16 cellular contexts compared by ENCODE assay signal in genomic region chr17:78705071-78705470, GRCh38.
DNase-seq lines count a peak whose midpoint lies in the region; ATAC-seq and TF ChIP-seq lines count a peak whose summit lies in the region.
"Had no signal": no experiment of that assay in that cellular context is flagged by ENCODE, and none has a peak within 500 bp of the region (broad histone marks: within the 10 kb centered on the region; RNA-seq: fewer than 3 reads in every experiment).

No MANE protein-coding gene starts in this region.

- H3K36me3 ChIP-seq in SK-N-SH (replicated peaks in 1 of 2; ENCODE audit: control insufficient read depth in 1 of 2, insufficient read depth in 2 of 2, low read length in 1 of 2) (peaks cover 14 to 34% of the 10 kb centered on the region in 2 experiments), heart left ventricle (peaks cover 0 to 89% (median 66%) of the 10 kb centered on the region in 9 donors), smooth muscle cell (ENCODE audit: low read depth) (peaks cover 6% of the 10 kb centered on the region)
- H3K36me3 ChIP-seq: HAP-1 had no signal

- H3K9me3 ChIP-seq in SK-N-SH (no peaks in the 10 kb centered on the region), heart left ventricle (no peaks in the 10 kb centered on the region), smooth muscle cell (replicated peaks; ENCODE audit: low read depth) (no peaks in the 10 kb centered on the region)
- H3K9me3 ChIP-seq: HAP-1, upper lobe of right lung had no signal

- H3K27ac Mint-ChIP-seq in activated T-cell treated with anti-CD3 and anti-CD28 coated beads, Interleukin-2, amount 50 U/mL, for 72 hours, result peak overlapping the region; percentile 69
- H3K27ac Mint-ChIP-seq: T-helper 1 cell treated with Interleukin-12 subunit alpha and Interleukin-12 subunit beta and Interleukin-4 antibody, amounts not matched to agents 30 μg/mL and 1 μg/mL, for 36 hours had no signal

- H3K4me2 ChIP-seq in SK-N-SH, result no peak overlapping the region
- no peak overlapping the region for H3K4me2 ChIP-seq in smooth muscle cell

- 79% methylated on average over 4 of the region's 4 CpGs for WGBS in SK-N-SH (ENCODE audit: low lambda C conversion rate)
- 55 to 70% (median 60%) methylated on average over 4 of the region's 4 CpGs for WGBS in heart left ventricle, 4 donors
- 90% methylated on average over 4 of the region's 4 CpGs for WGBS in smooth muscle cell (ENCODE audit: low lambda C conversion rate)

- H3K79me2 ChIP-seq in SK-N-SH (ENCODE audit: insufficient read depth), result peaks cover 2% of the 10 kb centered on the region; the same call in 1 of the 2 replicates
- no peaks in the 10 kb centered on the region for H3K79me2 ChIP-seq in smooth muscle cell (ENCODE audit: low read depth)

- H3K9me2 ChIP-seq in SK-N-SH, result no peaks in the 10 kb centered on the region

- H3K9ac ChIP-seq in SK-N-SH (no peak overlapping the region), smooth muscle cell (ENCODE audit: low read depth) (peak overlapping the region; percentile 13)

- TF ChIP-seq EP300 in SK-N-SH (IDR thresholded peaks at IDR 0.05; ENCODE audit: borderline replicate concordance in 1 of 2, low read depth in 1 of 2, low read length in 1 of 2), result peak in 1 of 2 experiments; percentile 95; a peak in 2 of 4 replicates

- H3K4me3 ChIP-seq in SK-N-SH (ENCODE audit: low read depth in 2 of 2, low read length in 1 of 2) (no peak overlapping the region), heart left ventricle (no peak overlapping the region), smooth muscle cell (no peak overlapping the region)
- H3K4me3 ChIP-seq: HAP-1, upper lobe of right lung had no signal

- no peaks in the 10 kb centered on the region for H3K27me3 Mint-ChIP-seq in activated T-cell treated with anti-CD3 and anti-CD28 coated beads, Interleukin-2, amount 50 U/mL, for 72 hours (ENCODE audit: low read depth)

- H3K27me3 ChIP-seq in SK-N-SH (ENCODE audit: insufficient read depth) (no peaks in the 10 kb centered on the region), heart left ventricle (no peaks in the 10 kb centered on the region), smooth muscle cell (ENCODE audit: low read depth) (no peaks in the 10 kb centered on the region)
- H3K27me3 ChIP-seq: upper lobe of right lung had no signal

- H3K4me3 Mint-ChIP-seq in activated T-cell treated with anti-CD3 and anti-CD28 coated beads, Interleukin-2, amount 50 U/mL, for 72 hours, result no peak overlapping the region
- H3K4me3 Mint-ChIP-seq: T-helper 1 cell treated with Interleukin-12 subunit alpha and Interleukin-12 subunit beta and Interleukin-4 antibody, amounts not matched to agents 30 μg/mL and 1 μg/mL, for 36 hours had no signal

- intact Hi-C loops in heart left ventricle (cut with DNase I), result loop anchor here in 3 of 10 donors (5.0 kb wide), 2 partner anchors 42 to 208 kb away; no protein-coding TSS in a partner anchor

- H3K27ac ChIP-seq in SK-N-SH (ENCODE audit: low read depth in 2 of 2, low read length in 1 of 2) (peak overlapping the region in 1 of 2 experiments; percentile 97; a peak in 2 of 4 replicates), heart left ventricle (peak overlapping the region in 6 of 12 donors; percentile 3 to 62 (median 29)), smooth muscle cell (ENCODE audit: low read depth) (peak overlapping the region; percentile 86)
- H3K27ac ChIP-seq: upper lobe of right lung had no signal

- peaks cover 11% of the 10 kb centered on the region for H3F3A ChIP-seq in SK-N-SH (replicated peaks; ENCODE audit: insufficient read depth)
- H3F3A ChIP-seq in smooth muscle cell (ENCODE audit: low read depth), result peaks cover 5% of the 10 kb centered on the region

- no peak overlapping the region for H2AFZ ChIP-seq in SK-N-SH (ENCODE audit: low read depth)
- no peak overlapping the region for H2AFZ ChIP-seq in smooth muscle cell (ENCODE audit: low read depth)

- TF ChIP-seq RAD21 in SK-N-SH (IDR thresholded peaks at IDR 0.05; ENCODE audit: low read length), result peak; percentile 36; the same call in 1 of the 2 replicates

- H3K4me1 Mint-ChIP-seq in activated T-cell treated with anti-CD3 and anti-CD28 coated beads, Interleukin-2, amount 50 U/mL, for 72 hours (ENCODE audit: low read depth), result peaks cover 44% of the 10 kb centered on the region

- TF ChIP-seq POLR2A in heart left ventricle (IDR thresholded peaks at IDR 0.05), result no peak

- TF ChIP-seq CTCF in SK-N-SH (IDR thresholded peaks at IDR 0.05), result no peak
- TF ChIP-seq CTCF in heart left ventricle (IDR thresholded peaks at IDR 0.05), result no peak
- no peak for TF ChIP-seq CTCF in smooth muscle cell (IDR thresholded peaks at IDR 0.05; ENCODE audit: borderline replicate concordance, insufficient read depth, poor library complexity, severe bottlenecking)

- POLR2A ChIA-PET in SK-N-SH (lab: Yijun Ruan, JAX), result interaction anchor here (0.7 to 1.3 kb wide), 4 partner anchors 12 to 208 kb away, joined by 3 to 13 read pairs (median 4); no protein-coding TSS in a partner anchor

- H4K20me1 ChIP-seq in SK-N-SH (ENCODE audit: insufficient read depth) (no peaks in the 10 kb centered on the region), smooth muscle cell (ENCODE audit: low read depth) (no peaks in the 10 kb centered on the region)

- peaks cover 9 to 56% of the 10 kb centered on the region in 2 experiments for H3K4me1 ChIP-seq in SK-N-SH (ENCODE audit: control insufficient read depth in 1 of 2, insufficient read depth in 2 of 2, low read depth in 1 of 2, low read length in 1 of 2)
- peaks cover 0 to 34% (median 20%) of the 10 kb centered on the region in 12 donors for H3K4me1 ChIP-seq in heart left ventricle
- H3K4me1 ChIP-seq in smooth muscle cell (ENCODE audit: low read depth), result peaks cover 4% of the 10 kb centered on the region
- H3K4me1 ChIP-seq: HAP-1 had no signal

- DNase-seq in activated T-cell treated with anti-CD3 and anti-CD28 coated beads, Interleukin-2, amount 50 U/mL, for 72 hours, result no peak
- DNase-seq in activated T-cell treated with anti-CD3 and anti-CD28 coated beads, Interleukin-2, amount 50 U/mL, for 1 hour, result no peak
- DNase-seq in SK-N-SH, result peak; percentile 91
- peak in 4 of 5 donors; percentile 29 to 53 (median 41) for DNase-seq in heart left ventricle
- no peak for DNase-seq in smooth muscle cell (lab: John Stamatoyannopoulos, UW; ENCODE audit: unreplicated experiment)
- DNase-seq: ACHN; foreskin melanocyte; midbrain; NCI-H2029 treated with DMSO at 0.1 percent for 48 hours; stimulated activated CD4-positive, alpha-beta T cell treated with anti-CD3 and anti-CD28 coated beads, Interleukin-4, amount 100 ng/mL, for 4 hours; upper lobe of right lung had no signal

- no peak for ATAC-seq in activated T-cell treated with anti-CD3 and anti-CD28 coated beads, Interleukin-2, amount 50 U/mL, for 72 hours (replicated peaks in 1 of 2)
- ATAC-seq in heart left ventricle, result peak; percentile 81 to 92 (median 84)
- ATAC-seq in HG03521 (IDR thresholded peaks at IDR 0.05; ENCODE audit: unreplicated experiment), result no peak
- no peak for ATAC-seq in GM21528 (IDR thresholded peaks at IDR 0.05; ENCODE audit: low FRiP score, unreplicated experiment)
- ATAC-seq in GM21825 (IDR thresholded peaks at IDR 0.05; ENCODE audit: unreplicated experiment), result no peak
- ATAC-seq: upper lobe of right lung had no signal

- H3K9me3 Mint-ChIP-seq in activated T-cell treated with anti-CD3 and anti-CD28 coated beads, Interleukin-2, amount 50 U/mL, for 72 hours, result no peaks in the 10 kb centered on the region
- H3K9me3 Mint-ChIP-seq: T-helper 1 cell treated with Interleukin-12 subunit alpha and Interleukin-12 subunit beta and Interleukin-4 antibody, amounts not matched to agents 30 μg/mL and 1 μg/mL, for 36 hours had no signal

- H3K36me3 Mint-ChIP-seq in activated T-cell treated with anti-CD3 and anti-CD28 coated beads, Interleukin-2, amount 50 U/mL, for 72 hours (ENCODE audit: insufficient read depth in 2 of 2), result peaks cover 9 to 15% of the 10 kb centered on the region in 2 donors

- CTCF ChIA-PET in SK-N-SH (lab: Yijun Ruan, JAX), result interaction anchor here (0.6 to 9.0 kb wide), 10 partner anchors 11 to 208 kb away, joined by 3 to 351 read pairs (median 3); no protein-coding TSS in a partner anchor

TF ChIP-seq in SK-N-SH, 30 proteins besides CTCF, POLR2A, EP300 and RAD21 (continues in another document):
- TF ChIP-seq SMC3 (IDR thresholded peaks at IDR 0.05; ENCODE audit: low read depth, low read length) (peak; percentile 33; the same call in 1 of the 2 replicates), EZH2phosphoT487 (IDR thresholded peaks at IDR 0.05; ENCODE audit: borderline replicate concordance, low read depth) (no peak), MXI1 (IDR thresholded peaks at IDR 0.05; ENCODE audit: low read depth, low read length) (peak; percentile 94), GABPA (IDR thresholded peaks at IDR 0.05; ENCODE audit: low read depth) (no peak), SIN3A (IDR thresholded peaks at IDR 0.05; ENCODE audit: borderline replicate concordance, low read depth, low read length) (no peak), RCOR1 (IDR thresholded peaks at IDR 0.05; ENCODE audit: low read length) (peak; percentile 92), GATA2 (CRISPR knock-in tag; IDR thresholded peaks at IDR 0.05) (peak; percentile 72), TCF12 (IDR thresholded peaks at IDR 0.05) (peak; percentile 59; the same call in 1 of the 2 replicates)
- TF ChIP-seq, protein P1, sequence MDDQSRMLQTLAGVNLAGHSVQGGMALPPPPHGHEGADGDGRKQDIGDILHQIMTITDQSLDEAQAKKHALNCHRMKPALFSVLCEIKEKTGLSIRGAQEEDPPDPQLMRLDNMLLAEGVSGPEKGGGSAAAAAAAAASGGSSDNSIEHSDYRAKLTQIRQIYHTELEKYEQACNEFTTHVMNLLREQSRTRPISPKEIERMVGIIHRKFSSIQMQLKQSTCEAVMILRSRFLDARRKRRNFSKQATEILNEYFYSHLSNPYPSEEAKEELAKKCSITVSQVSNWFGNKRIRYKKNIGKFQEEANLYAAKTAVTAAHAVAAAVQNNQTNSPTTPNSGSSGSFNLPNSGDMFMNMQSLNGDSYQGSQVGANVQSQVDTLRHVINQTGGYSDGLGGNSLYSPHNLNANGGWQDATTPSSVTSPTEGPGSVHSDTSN (IDR thresholded peaks at IDR 0.05), result no peak
- TF ChIP-seq, protein P2, sequence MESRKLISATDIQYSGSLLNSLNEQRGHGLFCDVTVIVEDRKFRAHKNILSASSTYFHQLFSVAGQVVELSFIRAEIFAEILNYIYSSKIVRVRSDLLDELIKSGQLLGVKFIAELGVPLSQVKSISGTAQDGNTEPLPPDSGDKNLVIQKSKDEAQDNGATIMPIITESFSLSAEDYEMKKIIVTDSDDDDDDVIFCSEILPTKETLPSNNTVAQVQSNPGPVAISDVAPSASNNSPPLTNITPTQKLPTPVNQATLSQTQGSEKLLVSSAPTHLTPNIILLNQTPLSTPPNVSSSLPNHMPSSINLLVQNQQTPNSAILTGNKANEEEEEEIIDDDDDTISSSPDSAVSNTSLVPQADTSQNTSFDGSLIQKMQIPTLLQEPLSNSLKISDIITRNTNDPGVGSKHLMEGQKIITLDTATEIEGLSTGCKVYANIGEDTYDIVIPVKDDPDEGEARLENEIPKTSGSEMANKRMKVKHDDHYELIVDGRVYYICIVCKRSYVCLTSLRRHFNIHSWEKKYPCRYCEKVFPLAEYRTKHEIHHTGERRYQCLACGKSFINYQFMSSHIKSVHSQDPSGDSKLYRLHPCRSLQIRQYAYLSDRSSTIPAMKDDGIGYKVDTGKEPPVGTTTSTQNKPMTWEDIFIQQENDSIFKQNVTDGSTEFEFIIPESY (IDR thresholded peaks at IDR 0.05; ENCODE audit: borderline replicate concordance, low read depth), result no peak

Comparison
In these comparisons a context has a peak if more than half of its experiments do, and no peak if none do; other contexts are left out.
1. ATAC-seq: peak in heart left ventricle (4 of 4); none in activated T-cell treated with anti-CD3 and anti-CD28 coated beads, Interleukin-2, amount 50 U/mL, for 72 hours (0 of 2), HG03521 (single experiment), GM21528 (single experiment) and GM21825 (single experiment).
2. DNase-seq: peak in SK-N-SH (single experiment) and heart left ventricle (4 of 5); none in activated T-cell treated with anti-CD3 and anti-CD28 coated beads, Interleukin-2, amount 50 U/mL, for 72 hours (0 of 2), activated T-cell treated with anti-CD3 and anti-CD28 coated beads, Interleukin-2, amount 50 U/mL, for 1 hour (single experiment) and smooth muscle cell (single experiment).